Comparison of ENCODE assay signal across 20 cellular contexts in the genomic region with DNA sequence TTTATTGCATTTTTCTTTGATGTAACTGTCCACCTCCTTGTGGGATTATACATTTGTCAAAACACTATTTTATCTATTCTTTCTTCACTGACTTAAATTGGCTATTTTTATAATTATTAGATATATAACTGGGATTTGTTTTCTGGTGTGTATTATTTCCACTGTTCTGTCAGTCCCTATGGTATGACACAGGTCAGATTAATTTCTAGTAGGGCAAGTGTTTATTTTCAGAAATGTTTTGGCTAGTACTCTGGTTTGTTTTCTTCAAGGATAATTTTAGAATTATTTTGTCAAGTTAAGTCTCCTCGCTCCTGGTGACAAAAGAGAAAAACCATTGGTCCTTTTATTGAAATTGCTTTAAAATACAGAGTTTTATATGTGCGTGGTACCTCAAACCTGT.
"Had no signal": no experiment of that assay in that cellular context is flagged by ENCODE, and none has a peak within 500 bp of the region (broad histone marks: within the 10 kb centered on the region; RNA-seq: fewer than 3 reads in every experiment).

No MANE protein-coding gene starts in this region.

- ATAC-seq: HepG2 had no signal

- DNase-seq: IMR-90, Karpas-422, KG1, MG63, NCI-H1092, NCI-H1105 treated with DMSO at 0.1 percent for 48 hours, NCI-H1417 treated with DMSO at 0.1 percent for 48 hours, NCI-H146, NCI-H1694 treated with DMSO at 0.1 percent for 48 hours, NCI-H1930, NCI-H2081, NCI-H2107, NCI-H2227 treated with DMSO at 0.1 percent for 48 hours, NCI-H524 treated with DMSO at 0.1 percent for 48 hours, NCI-H69, NCI-H774, Right ventricle myocardium superior, RPMI8226, SIG-M5 had no signal
